In genomic region chr18:29154758-29155725, GRCh38 we compare ENCODE assay signal across 12 cellular contexts.
DNase-seq lines count a peak whose midpoint lies in the region; ATAC-seq, FAIRE-seq and TF ChIP-seq lines count a peak whose summit lies in the region.
"Had no signal": no experiment of that assay in that cellular context is flagged by ENCODE, and none has a peak within 500 bp of the region (broad histone marks: within the 10 kb centered on the region; RNA-seq: fewer than 3 reads in every experiment).

No MANE protein-coding gene starts in this region.

- ATAC-seq in GM21825 (IDR thresholded peaks at IDR 0.05; ENCODE audit: unreplicated experiment) (no peak), HG02678 (IDR thresholded peaks at IDR 0.05; ENCODE audit: unreplicated experiment) (no peak)
- ATAC-seq: activated CD8-positive, alpha-beta memory T cell treated with anti-CD3 and anti-CD28 coated beads, Interleukin-2, amount 10 ng/mL, durations not matched to agents 7 days and 5 days had no signal

- in situ Hi-C loops in astrocyte of the spinal cord (cut with HindIII; ENCODE audit: low sequenced_read_pairs): no loop called here

- DNase-seq in AG09319 (ENCODE audit: extremely low read depth, low read depth): peak; percentile 45
- peak; percentile 5 for DNase-seq in HTR-8/SVneo (ENCODE audit: insufficient read length, low spot score)
- peak; percentile 88 for DNase-seq in astrocyte of the spinal cord (ENCODE audit: low read depth, low spot score)
- peak; percentile 6 for DNase-seq in left kidney (ENCODE audit: low read depth, low spot score)
- DNase-seq in DMS53 treated with DMSO at 0.1 percent for 48 hours (lab: John Stamatoyannopoulos, UW; ENCODE audit: unreplicated experiment): no peak
- no peak for DNase-seq in NCI-H2227 treated with DMSO at 0.1 percent for 48 hours (lab: John Stamatoyannopoulos, UW)
- DNase-seq: activated CD8-positive, alpha-beta memory T cell treated with anti-CD3 and anti-CD28 coated beads, Interleukin-2, amount 10 ng/mL, durations not matched to agents 7 days and 5 days; GOT3; NCI-H187; posterior cingulate gyrus had no signal

- TF ChIP-seq CTCF in AG09319 (IDR thresholded peaks at IDR 0.05; ENCODE audit: low read depth, low read length) (no peak), astrocyte of the spinal cord (IDR thresholded peaks at IDR 0.05; ENCODE audit: low read depth, low read length) (no peak)

- no peak overlapping the region for H3K4me3 ChIP-seq in astrocyte of the spinal cord (ENCODE audit: low read depth, low read length)

- no peak for FAIRE-seq in HTR-8/SVneo (lab: Jason Lieb, UNC)

Comparison
In these comparisons a context has a peak if more than half of its experiments do, and no peak if none do; other contexts are left out.
1. DNase-seq: peak in AG09319 (single experiment), HTR-8/SVneo (single experiment), astrocyte of the spinal cord (single experiment) and left kidney (single experiment); none in DMS53 treated with DMSO at 0.1 percent for 48 hours (single experiment) and NCI-H2227 treated with DMSO at 0.1 percent for 48 hours (single experiment).